Comparison of ENCODE assay signal across 10 cellular contexts in the genomic region with DNA sequence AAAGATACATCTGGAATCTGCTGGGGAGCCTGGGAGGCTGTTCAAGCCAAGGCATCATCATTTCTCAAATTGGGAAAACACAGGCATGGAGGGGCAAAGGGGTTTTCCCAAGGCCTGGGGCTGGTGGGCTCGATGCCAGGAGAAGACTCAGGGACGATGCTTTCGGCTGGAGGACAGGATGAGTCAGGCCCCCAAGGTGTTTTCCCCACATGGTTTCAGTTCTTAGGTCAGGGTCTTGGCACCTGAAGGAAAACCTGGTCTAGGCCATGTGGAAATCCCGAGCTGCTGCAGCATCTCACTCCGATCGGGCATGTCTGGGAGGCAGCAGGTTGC.
DNase-seq lines count a peak whose midpoint lies in the region; ATAC-seq and TF ChIP-seq lines count a peak whose summit lies in the region.
"Had no signal": no experiment of that assay in that cellular context is flagged by ENCODE, and none has a peak within 500 bp of the region (broad histone marks: within the 10 kb centered on the region; RNA-seq: fewer than 3 reads in every experiment).

No MANE protein-coding gene starts in this region.

- no peak overlapping the region for H4K91ac ChIP-seq in IMR-90 (ENCODE audit: insufficient read depth, low read depth, low read length)

- peaks cover 0 to 9% of the 10 kb centered on the region in 2 donors for H3K27me3 Mint-ChIP-seq in effector memory CD8-positive, alpha-beta T cell

- no TSS peak for BruUV-seq in IMR-90 (replicated peaks; lab: Mats Ljungman, UMichigan)

- no peak overlapping the region for H2BK20ac ChIP-seq in IMR-90 (ENCODE audit: low read depth, low read length)

- H3K36me3 Mint-ChIP-seq in effector memory CD8-positive, alpha-beta T cell (ENCODE audit: insufficient read depth), result no peaks in the 10 kb centered on the region

- H3K27ac ChIP-seq in IMR-90 (ENCODE audit: insufficient read depth, low read length), result no peak overlapping the region
- H3K27ac ChIP-seq in foreskin keratinocyte, result peak overlapping the region; percentile 75
- H3K27ac ChIP-seq in suprapubic skin, result no peak overlapping the region
- H3K27ac ChIP-seq: adrenal gland had no signal

- peaks cover 18% of the 10 kb centered on the region for H3K4me1 ChIP-seq in IMR-90 (ENCODE audit: control insufficient read depth, insufficient read depth, low read length)
- H3K4me1 ChIP-seq in foreskin keratinocyte, result peaks cover 6% of the 10 kb centered on the region
- no peaks in the 10 kb centered on the region for H3K4me1 ChIP-seq in suprapubic skin
- H3K4me1 ChIP-seq: adrenal gland had no signal

- H3K4ac ChIP-seq in IMR-90 (ENCODE audit: low read depth, low read length), result no peak overlapping the region

- DNase-seq in GM06990 (ENCODE audit: extremely low read depth, insufficient read length) (peak; percentile 58), IMR-90 (peak; percentile 42), foreskin keratinocyte (peak; percentile 93), midbrain (lab: John Stamatoyannopoulos, UW) (no peak), suprapubic skin (ENCODE audit: low spot score in 2 of 2) (no peak)
- no peak for DNase-seq in effector memory CD8-positive, alpha-beta T cell
- no peak for DNase-seq in effector CD8-positive, alpha-beta T cell (lab: John Stamatoyannopoulos, UW)

- ATAC-seq in GM19463 (IDR thresholded peaks at IDR 0.05; ENCODE audit: unreplicated experiment) (peak; percentile 52), IMR-90 (ENCODE audit: low read depth) (no peak), foreskin keratinocyte (peak; percentile 96)
- ATAC-seq in effector memory CD8-positive, alpha-beta T cell (replicated peaks), result no peak

- no peak overlapping the region for H3K4me2 ChIP-seq in IMR-90 (ENCODE audit: low read depth, low read length)

- POLR2A ChIA-PET in IMR-90 (lab: Charles Lee; ENCODE audit: unreplicated experiment), result no interaction called here

- no peaks in the 10 kb centered on the region for H3K79me1 ChIP-seq in IMR-90 (ENCODE audit: low read depth in 1 of 2, low read length in 2 of 2)

- H3K9me3 Mint-ChIP-seq in effector memory CD8-positive, alpha-beta T cell, result no peaks in the 10 kb centered on the region

- no peak overlapping the region for H3K4me3 Mint-ChIP-seq in effector memory CD8-positive, alpha-beta T cell

- no peak overlapping the region for H2AK5ac ChIP-seq in IMR-90 (ENCODE audit: low read depth, low read length)

- H2BK15ac ChIP-seq in IMR-90 (ENCODE audit: low read depth, low read length), result no peak overlapping the region

- no peak overlapping the region for H2BK120ac ChIP-seq in IMR-90 (ENCODE audit: low read depth, low read length)

- no peak overlapping the region for H3K23ac ChIP-seq in IMR-90 (ENCODE audit: low read depth, low read length)

- H3K4me3 ChIP-seq in GM06990 (replicated peaks; ENCODE audit: low read depth, low read length), result no peak overlapping the region
- H3K4me3 ChIP-seq in IMR-90 (ENCODE audit: insufficient read depth, low read depth, low read length), result no peak overlapping the region
- H3K4me3 ChIP-seq in suprapubic skin, result no peak overlapping the region
- H3K4me3 ChIP-seq: adrenal gland, skin epidermis had no signal

- no peak overlapping the region for H2AFZ ChIP-seq in IMR-90 (replicated peaks; ENCODE audit: low read length, poor library complexity)

- TF ChIP-seq EP300 in suprapubic skin (IDR thresholded peaks at IDR 0.05), result no peak

- H3K4me1 Mint-ChIP-seq in effector memory CD8-positive, alpha-beta T cell (ENCODE audit: low read depth in 2 of 2), result peaks cover 0 to 2% of the 10 kb centered on the region in 2 donors

- WGBS in IMR-90 (ENCODE audit: extremely low coverage in 2 of 2, insufficient read length in 1 of 2), 2 experiments, result 24% methylated on average over 3 of the region's 6 CpGs; no CpG with 5 or more reads in 1 of the 2 experiments
- 43% methylated on average over 6 of the region's 6 CpGs for WGBS in suprapubic skin

- no peak overlapping the region for H2BK5ac ChIP-seq in IMR-90 (ENCODE audit: low read depth, low read length, poor library complexity, severe bottlenecking)

- CTCF ChIA-PET in IMR-90 (lab: Yijun Ruan, JAX), result no interaction called here

- H4K20me1 ChIP-seq in IMR-90 (ENCODE audit: insufficient read depth, low read length), result peaks cover 8% of the 10 kb centered on the region; the same call in 1 of the 2 replicates

- H2AK9ac ChIP-seq in IMR-90 (replicated peaks; ENCODE audit: low read depth, low read length, poor library complexity), result no peak overlapping the region

- H3K18ac ChIP-seq in IMR-90 (ENCODE audit: low read depth, low read length), result no peak overlapping the region

- dilution Hi-C loops in IMR-90 (cut with HindIII; ENCODE audit: low sequenced_read_pairs, unreplicated experiment), result no loop called here

- H4K5ac ChIP-seq in IMR-90 (ENCODE audit: low read depth, low read length), result no peak overlapping the region

- no peak overlapping the region for H3K14ac ChIP-seq in IMR-90 (replicated peaks; ENCODE audit: low read depth, low read length)

- no peak overlapping the region for H4K8ac ChIP-seq in IMR-90 (ENCODE audit: low read depth in 2 of 2, low read length in 2 of 2)

- TF ChIP-seq CTCF in GM06990 (IDR thresholded peaks at IDR 0.05; ENCODE audit: insufficient read depth, low read length, poor library complexity, severe bottlenecking) (no peak), IMR-90 (conservative IDR thresholded peaks at IDR 0.05; ENCODE audit: low read depth, low read length) (no peak), foreskin keratinocyte (conservative IDR thresholded peaks at IDR 0.05) (no peak), suprapubic skin (IDR thresholded peaks at IDR 0.05) (no peak)

- TF ChIP-seq RAD21 in IMR-90 (IDR thresholded peaks at IDR 0.05; ENCODE audit: low read length), result no peak

- H3K36me3 ChIP-seq in GM06990 (ENCODE audit: control insufficient read depth, insufficient read depth, low read length) (no peaks in the 10 kb centered on the region), IMR-90 (ENCODE audit: control insufficient read depth, insufficient read depth, low read length) (no peaks in the 10 kb centered on the region), suprapubic skin (no peaks in the 10 kb centered on the region)
- H3K36me3 ChIP-seq: adrenal gland had no signal

- H3K27ac Mint-ChIP-seq in effector memory CD8-positive, alpha-beta T cell, result no peak overlapping the region

- H3K9ac ChIP-seq in IMR-90 (ENCODE audit: low read depth, low read length), result no peak overlapping the region

- in situ Hi-C loops in IMR-90 (cut with MboI; ENCODE audit: low sequenced_read_pairs), result no loop called here

- H3K9me3 ChIP-seq in IMR-90 (ENCODE audit: control insufficient read depth, insufficient read depth, low read length) (no peaks in the 10 kb centered on the region), suprapubic skin (no peaks in the 10 kb centered on the region)
- H3K9me3 ChIP-seq: adrenal gland had no signal

- H3K27me3 ChIP-seq in GM06990 (replicated peaks; ENCODE audit: control insufficient read depth, insufficient read depth, low read length) (no peaks in the 10 kb centered on the region), IMR-90 (ENCODE audit: control insufficient read depth, insufficient read depth, low read length) (peaks cover 21% of the 10 kb centered on the region), foreskin keratinocyte (no peaks in the 10 kb centered on the region), suprapubic skin (no peaks in the 10 kb centered on the region)
- H3K27me3 ChIP-seq: adrenal gland had no signal

- intact Hi-C loops in IMR-90 (cut with micrococcal nuclease), result no loop called here

- H3K9me1 ChIP-seq in IMR-90 (ENCODE audit: insufficient read depth, low read length), result peaks cover 4% of the 10 kb centered on the region

- no peak overlapping the region for H3K56ac ChIP-seq in IMR-90 (ENCODE audit: extremely low read depth, insufficient read depth, low read length)

- TF ChIP-seq POLR2A in IMR-90 (IDR thresholded peaks at IDR 0.05; ENCODE audit: low read depth, low read length) (no peak), suprapubic skin (IDR thresholded peaks at IDR 0.05) (no peak)

TF ChIP-seq in IMR-90, 13 proteins besides CTCF, POLR2A, EP300 and RAD21:
- TF ChIP-seq MXI1 (IDR thresholded peaks at IDR 0.05; ENCODE audit: borderline replicate concordance, low read depth, low read length), result no peak
- TF ChIP-seq FOS (IDR thresholded peaks at IDR 0.05; ENCODE audit: low read depth, low read length), result 0 out of 2 replicates have a peak, but pooled peaks have one; percentile 14
- TF ChIP-seq, protein P1, sequence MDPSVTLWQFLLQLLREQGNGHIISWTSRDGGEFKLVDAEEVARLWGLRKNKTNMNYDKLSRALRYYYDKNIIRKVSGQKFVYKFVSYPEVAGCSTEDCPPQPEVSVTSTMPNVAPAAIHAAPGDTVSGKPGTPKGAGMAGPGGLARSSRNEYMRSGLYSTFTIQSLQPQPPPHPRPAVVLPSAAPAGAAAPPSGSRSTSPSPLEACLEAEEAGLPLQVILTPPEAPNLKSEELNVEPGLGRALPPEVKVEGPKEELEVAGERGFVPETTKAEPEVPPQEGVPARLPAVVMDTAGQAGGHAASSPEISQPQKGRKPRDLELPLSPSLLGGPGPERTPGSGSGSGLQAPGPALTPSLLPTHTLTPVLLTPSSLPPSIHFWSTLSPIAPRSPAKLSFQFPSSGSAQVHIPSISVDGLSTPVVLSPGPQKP (IDR thresholded peaks at IDR 0.05; ENCODE audit: borderline replicate concordance, low read depth, low read length), result no peak
- TF ChIP-seq, protein P2, sequence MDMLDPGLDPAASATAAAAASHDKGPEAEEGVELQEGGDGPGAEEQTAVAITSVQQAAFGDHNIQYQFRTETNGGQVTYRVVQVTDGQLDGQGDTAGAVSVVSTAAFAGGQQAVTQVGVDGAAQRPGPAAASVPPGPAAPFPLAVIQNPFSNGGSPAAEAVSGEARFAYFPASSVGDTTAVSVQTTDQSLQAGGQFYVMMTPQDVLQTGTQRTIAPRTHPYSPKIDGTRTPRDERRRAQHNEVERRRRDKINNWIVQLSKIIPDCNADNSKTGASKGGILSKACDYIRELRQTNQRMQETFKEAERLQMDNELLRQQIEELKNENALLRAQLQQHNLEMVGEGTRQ (IDR thresholded peaks at IDR 0.05; ENCODE audit: low read depth, low read length), result no peak
- TF ChIP-seq MAZ (IDR thresholded peaks at IDR 0.05; ENCODE audit: borderline replicate concordance, low read depth, low read length), result no peak
- no peak for TF ChIP-seq MAFK (IDR thresholded peaks at IDR 0.05; ENCODE audit: low read depth, low read length)
- TF ChIP-seq BHLHE40 (IDR thresholded peaks at IDR 0.05; ENCODE audit: low read depth, low read length), result no peak

Comparison
In these comparisons a context has a peak if more than half of its experiments do, and no peak if none do; other contexts are left out.
1. DNase-seq: peak in GM06990 (single experiment), IMR-90 (single experiment) and foreskin keratinocyte (2 of 2); none in midbrain (single experiment), effector memory CD8-positive, alpha-beta T cell (0 of 3), suprapubic skin (0 of 2) and effector CD8-positive, alpha-beta T cell (single experiment).
2. ATAC-seq: peak in GM19463 (single experiment) and foreskin keratinocyte (single experiment); none in IMR-90 (single experiment) and effector memory CD8-positive, alpha-beta T cell (single experiment).